ENCODE assay signal across 8 cellular contexts in genomic region chr12:1590083-1590979, GRCh38. TPM values are rescaled to one million over a fixed set of nuclear protein-coding genes. Genes with fewer than 3 reads are reported as not detected.
DNase-seq lines count a peak whose midpoint lies in the region; ATAC-seq and TF ChIP-seq lines count a peak whose summit lies in the region.

No MANE protein-coding gene starts in this region.

- POLR2A ChIA-PET in BJ (lab: Charles Lee): no interaction called here

- peak overlapping the region; percentile 96 for H3K4me2 ChIP-seq in OCI-LY1 (ENCODE audit: low read length)

- ATAC-seq in GM19455 (IDR thresholded peaks at IDR 0.05; ENCODE audit: unreplicated experiment) (no peak), GM18870 (IDR thresholded peaks at IDR 0.05; ENCODE audit: unreplicated experiment) (no peak)

- peaks cover 16% of the 10 kb centered on the region for H3K27me3 Mint-ChIP-seq in endothelial cell (ENCODE audit: unreplicated experiment)

- H3K4me3 ChIP-seq in BJ (ENCODE audit: low read depth, low read length) (peak overlapping the region; percentile 14; the same call in 1 of the 2 replicates), OCI-LY1 (ENCODE audit: low read depth, low read length, poor library complexity, severe bottlenecking) (peak overlapping the region; percentile 90)

- TF ChIP-seq CTCF in BJ (IDR thresholded peaks at IDR 0.05; ENCODE audit: insufficient read depth, low read depth, low read length) (no peak), OCI-LY1 (IDR thresholded peaks at IDR 0.05; ENCODE audit: low read length) (no peak), endothelial cell (IDR thresholded peaks at IDR 0.05; ENCODE audit: unreplicated experiment) (no peak)

- H4K20me1 ChIP-seq in OCI-LY1 (ENCODE audit: insufficient read depth, low read length): no peaks in the 10 kb centered on the region; the same call in 1 of the 2 replicates

- no peak overlapping the region for H3K27ac ChIP-seq in OCI-LY1 (ENCODE audit: low read depth, low read length, poor library complexity, severe bottlenecking)

- no peaks in the 10 kb centered on the region for H3K9me3 ChIP-seq in OCI-LY1 (ENCODE audit: low read length)

- H3F3A ChIP-seq in OCI-LY1 (ENCODE audit: insufficient read depth, low read length): peaks cover 6% of the 10 kb centered on the region; the same call in 1 of the 2 replicates

- peaks cover 56% of the 10 kb centered on the region for H3K4me1 ChIP-seq in OCI-LY1 (ENCODE audit: insufficient read depth, low read length, severe bottlenecking)

- H3K4me1 Mint-ChIP-seq in endothelial cell (ENCODE audit: unreplicated experiment): peaks cover 56% of the 10 kb centered on the region

- peak overlapping the region; percentile 85 for H3K4me3 Mint-ChIP-seq in endothelial cell (ENCODE audit: unreplicated experiment)

- H3K79me2 ChIP-seq in OCI-LY1 (ENCODE audit: insufficient read depth, low read length): peaks cover 37% of the 10 kb centered on the region

- CTCF ChIA-PET in BJ (lab: Yijun Ruan, JAX): interaction anchor here (0.6 to 1.5 kb wide), 2 partner anchors 391 to 472 kb away, joined by 3 to 8 read pairs; no protein-coding TSS in a partner anchor

- DNase-seq in BJ (ENCODE audit: low read depth) (no peak), endothelial cell (ENCODE audit: low spot score) (no peak), myocyte (ENCODE audit: low read depth) (peak; percentile 44), NCI-H146 treated with DMSO at 0.1 percent for 48 hours (lab: John Stamatoyannopoulos, UW; ENCODE audit: unreplicated experiment) (no peak), NCI-H2029 treated with DMSO at 0.1 percent for 48 hours (lab: John Stamatoyannopoulos, UW) (no peak)

- H3K36me3 Mint-ChIP-seq in endothelial cell (ENCODE audit: low read depth, unreplicated experiment): peaks cover 10% of the 10 kb centered on the region

- H3K9me3 Mint-ChIP-seq in endothelial cell (ENCODE audit: unreplicated experiment): no peaks in the 10 kb centered on the region

- H3K27ac Mint-ChIP-seq in endothelial cell (ENCODE audit: unreplicated experiment): peak overlapping the region; percentile 57

- H3K9ac ChIP-seq in OCI-LY1 (ENCODE audit: low read length): peak overlapping the region; percentile 36; the same call in 1 of the 2 replicates

- H3K36me3 ChIP-seq in BJ (ENCODE audit: control insufficient read depth, insufficient read depth, low read length) (peaks cover 8% of the 10 kb centered on the region), OCI-LY1 (ENCODE audit: insufficient read depth, low read length) (peaks cover 24% of the 10 kb centered on the region)

- H3K27me3 ChIP-seq in BJ (ENCODE audit: control insufficient read depth, insufficient read depth, low read length) (no peaks in the 10 kb centered on the region), OCI-LY1 (ENCODE audit: insufficient read depth, low read length) (no peaks in the 10 kb centered on the region)

- H3K9me2 ChIP-seq in OCI-LY1 (ENCODE audit: low read depth, low read length): no peaks in the 10 kb centered on the region

- H2AFZ ChIP-seq in OCI-LY1 (ENCODE audit: low read length): no peak overlapping the region

RNA-seq across cellular contexts. Expression of gene FBXL14, which starts 4.0 kb away (rescaled TPM):
- polyA plus RNA-seq in BJ (2011; rRNA removed): 4.9 and 9.4 TPM in 2 replicates
- 6.7 and 12.7 TPM in 2 replicates for polyA minus RNA-seq in BJ (2011; rRNA and poly(A)+ RNA removed)
- total RNA-seq in endothelial cell (ENCODE audit: unreplicated experiment): 14.7 TPM
- 8.1 and 11.0 TPM in 2 replicates for total RNA-seq in myocyte
- polyA plus RNA-seq in myocyte (2012): 9.1 TPM

RNA-seq across cellular contexts. Expression of gene WNT5B, which starts 38.7 kb away (rescaled TPM):
- 38.7 and 57.3 TPM in 2 replicates for polyA plus RNA-seq in BJ (2011; rRNA removed)
- 38.0 and 53.6 TPM in 2 replicates for polyA minus RNA-seq in BJ (2011; rRNA and poly(A)+ RNA removed)
- total RNA-seq in endothelial cell (ENCODE audit: unreplicated experiment) (7.5 TPM), myocyte (17.6 and 19.1 TPM in 2 replicates)
- polyA plus RNA-seq in myocyte (2012): 49.2 TPM
